ENCODE assay signal across 9 cellular contexts in genomic region chr4:2785613-2786012, GRCh38. TPM values are rescaled to one million over a fixed set of nuclear protein-coding genes. Genes with fewer than 3 reads are reported as not detected.
DNase-seq lines count a peak whose midpoint lies in the region; ATAC-seq and TF ChIP-seq lines count a peak whose summit lies in the region.
"Had no signal": no experiment of that assay in that cellular context is flagged by ENCODE, and none has a peak within 500 bp of the region (broad histone marks: within the 10 kb centered on the region; RNA-seq: fewer than 3 reads in every experiment).

No MANE protein-coding gene starts in this region.

- H2AFZ ChIP-seq in OCI-LY1 (ENCODE audit: low read length): no peak overlapping the region

- H3K4me1 ChIP-seq in heart right ventricle (peaks cover 0 to 40% (median 26%) of the 10 kb centered on the region in 9 donors), OCI-LY1 (ENCODE audit: insufficient read depth, low read length, severe bottlenecking) (peaks cover 24% of the 10 kb centered on the region), suprapubic skin (peaks cover 15% of the 10 kb centered on the region)

- H3K9me3 ChIP-seq in heart right ventricle (peaks cover 0 to 18% (median 5%) of the 10 kb centered on the region in 11 donors), OCI-LY1 (ENCODE audit: low read length) (no peaks in the 10 kb centered on the region), suprapubic skin (no peaks in the 10 kb centered on the region)

- H3K4me3 Mint-ChIP-seq in effector memory CD8-positive, alpha-beta T cell: no peak overlapping the region
- H3K4me3 Mint-ChIP-seq: HFFc6 had no signal

- no peaks in the 10 kb centered on the region for H3K27me3 Mint-ChIP-seq in effector memory CD8-positive, alpha-beta T cell

- peak; percentile 19 for ATAC-seq in Right ventricle myocardium inferior
- no peak for ATAC-seq in heart right ventricle
- ATAC-seq in effector memory CD8-positive, alpha-beta T cell (replicated peaks): peak; percentile 10
- no peak for ATAC-seq in HG03280 (IDR thresholded peaks at IDR 0.05; ENCODE audit: unreplicated experiment)
- ATAC-seq in HG03439 (IDR thresholded peaks at IDR 0.05; ENCODE audit: unreplicated experiment): no peak

- H3K79me2 ChIP-seq in OCI-LY1 (ENCODE audit: insufficient read depth, low read length): no peaks in the 10 kb centered on the region

- peak overlapping the region; percentile 87 to 96 for H3K27ac Mint-ChIP-seq in effector memory CD8-positive, alpha-beta T cell
- H3K27ac Mint-ChIP-seq: HFFc6 had no signal

- H3K27me3 ChIP-seq in heart right ventricle (no peaks in the 10 kb centered on the region), OCI-LY1 (ENCODE audit: insufficient read depth, low read length) (no peaks in the 10 kb centered on the region), suprapubic skin (no peaks in the 10 kb centered on the region)

- TF ChIP-seq CTCF in heart right ventricle (IDR thresholded peaks at IDR 0.05) (no peak), OCI-LY1 (IDR thresholded peaks at IDR 0.05; ENCODE audit: low read length) (no peak), suprapubic skin (IDR thresholded peaks at IDR 0.05) (no peak)

- intact Hi-C loops in Right ventricle myocardium inferior (cut with DNase I) (no loop called here), heart right ventricle (cut with DNase I) (no loop called here)

- H3K4me1 Mint-ChIP-seq in effector memory CD8-positive, alpha-beta T cell (ENCODE audit: low read depth in 2 of 2): peaks cover 28 to 30% of the 10 kb centered on the region in 2 donors

- H3K36me3 ChIP-seq in heart right ventricle: no peaks in the 10 kb centered on the region
- no peaks in the 10 kb centered on the region for H3K36me3 ChIP-seq in OCI-LY1 (ENCODE audit: insufficient read depth, low read length)
- no peaks in the 10 kb centered on the region for H3K36me3 ChIP-seq in suprapubic skin

- H3K27ac ChIP-seq in heart right ventricle (peak overlapping the region in 3 of 10 donors; percentile 35 to 87 (median 39)), OCI-LY1 (ENCODE audit: low read depth, low read length, poor library complexity, severe bottlenecking) (peak overlapping the region; percentile 39), suprapubic skin (no peak overlapping the region)

- H3K4me2 ChIP-seq in OCI-LY1 (ENCODE audit: low read length): no peak overlapping the region

- H3K9me3 Mint-ChIP-seq in effector memory CD8-positive, alpha-beta T cell: no peaks in the 10 kb centered on the region

- no peak overlapping the region for H3K9ac ChIP-seq in OCI-LY1 (ENCODE audit: low read length)

- no peaks in the 10 kb centered on the region for H3F3A ChIP-seq in OCI-LY1 (ENCODE audit: insufficient read depth, low read length)

- TF ChIP-seq EP300 in suprapubic skin (IDR thresholded peaks at IDR 0.05): no peak

- DNase-seq in Right ventricle myocardium inferior (ENCODE audit: missing footprints) (peak; percentile 22), heart right ventricle (no peak), suprapubic skin (ENCODE audit: low spot score in 2 of 2) (peak; percentile 20 to 40), SHP77 (lab: John Stamatoyannopoulos, UW) (no peak)
- DNase-seq in effector memory CD8-positive, alpha-beta T cell: no peak
- DNase-seq: HFFc6 had no signal

- H4K20me1 ChIP-seq in OCI-LY1 (ENCODE audit: insufficient read depth, low read length): no peaks in the 10 kb centered on the region

- H3K4me3 ChIP-seq in heart right ventricle (no peak overlapping the region), OCI-LY1 (ENCODE audit: low read depth, low read length, poor library complexity, severe bottlenecking) (no peak overlapping the region), suprapubic skin (no peak overlapping the region)

- TF ChIP-seq POLR2A in suprapubic skin (IDR thresholded peaks at IDR 0.05): no peak

- H3K36me3 Mint-ChIP-seq in effector memory CD8-positive, alpha-beta T cell (ENCODE audit: insufficient read depth): no peaks in the 10 kb centered on the region

- WGBS in heart right ventricle, 2 donors: 36 to 51% methylated on average over 4 of the region's 4 CpGs
- 61% methylated on average over 4 of the region's 4 CpGs for WGBS in suprapubic skin

- no peaks in the 10 kb centered on the region for H3K9me2 ChIP-seq in OCI-LY1 (ENCODE audit: low read depth, low read length)

RNA-seq across cellular contexts. Expression of gene SH3BP2, which starts 7.3 kb away (rescaled TPM):
- total RNA-seq in Right ventricle myocardium inferior (32.2 TPM), heart right ventricle (10 to 100 TPM; 10.4 to 36.9 (median 16.4) TPM), suprapubic skin (100 to 1,000 TPM; 116 to 709 (median 162) TPM)
- polyA plus RNA-seq in heart right ventricle: 10 to 100 TPM; 12.3 to 47.7 TPM

RNA-seq across cellular contexts. Expression of gene TNIP2, which starts 29.5 kb away (rescaled TPM):
- total RNA-seq in Right ventricle myocardium inferior: 29.6 TPM
- 10 to 100 TPM; 12.6 to 33.7 (median 14.5) TPM for total RNA-seq in heart right ventricle
- polyA plus RNA-seq in heart right ventricle: 10 to 100 TPM; 25.8 to 33.6 TPM
- total RNA-seq in suprapubic skin: 10 to 100 TPM; 21.8 to 36.0 (median 30.8) TPM

RNA-seq across cellular contexts. Expression of gene ADD1, which starts 58.0 kb away (rescaled TPM):
- 231 TPM for total RNA-seq in Right ventricle myocardium inferior
- 100 to 1,000 TPM; 188 to 289 (median 214) TPM for total RNA-seq in heart right ventricle
- 100 to 1,000 TPM; 163 to 448 TPM for polyA plus RNA-seq in heart right ventricle
- 100 to 1,000 TPM; 122 to 299 (median 196) TPM for total RNA-seq in suprapubic skin

Comparison
In these comparisons a context has a peak if more than half of its experiments do, and no peak if none do; other contexts are left out.
1. ATAC-seq: peak in Right ventricle myocardium inferior (single experiment) and effector memory CD8-positive, alpha-beta T cell (single experiment); none in heart right ventricle (0 of 8), HG03280 (single experiment) and HG03439 (single experiment).
2. DNase-seq: peak in Right ventricle myocardium inferior (single experiment) and suprapubic skin (2 of 2); none in heart right ventricle (0 of 2), effector memory CD8-positive, alpha-beta T cell (0 of 3) and SHP77 (0 of 2).